8 cellular contexts compared by ENCODE assay signal in genomic region chr22:30326704-30327362, GRCh38. TPM values are rescaled to one million over a fixed set of nuclear protein-coding genes. Genes with fewer than 3 reads are reported as not detected.
A peak's percentile ranks its signal among the peaks of the same experiment; 100 is the strongest.
DNase-seq lines count a peak whose midpoint lies in the region; ATAC-seq lines count a peak whose summit lies in the region.

Gene TBC1D10A, minus strand, starts transcription at chr22:30326941. Its CDS starts 60 bp downstream, at chr22:30326881.

- peak within 1 kb of the TSS; percentile 88 for H3K4me3 Mint-ChIP-seq in activated naive CD4-positive, alpha-beta T cell treated with anti-CD3 and anti-CD28 coated beads, Interleukin-2, amount 50 U/mL, for 24 hours

- no peaks in the 10 kb centered on the region for H3K27me3 Mint-ChIP-seq in activated naive CD4-positive, alpha-beta T cell treated with anti-CD3 and anti-CD28 coated beads, Interleukin-2, amount 50 U/mL, for 24 hours

- ATAC-seq in HG02571 (IDR thresholded peaks at IDR 0.05; ENCODE audit: unreplicated experiment) = peak; percentile 75

- H3K4me1 Mint-ChIP-seq in activated naive CD4-positive, alpha-beta T cell treated with anti-CD3 and anti-CD28 coated beads, Interleukin-2, amount 50 U/mL, for 24 hours = peaks cover 43% of the 10 kb centered on the region

- H3K36me3 Mint-ChIP-seq in activated naive CD4-positive, alpha-beta T cell treated with anti-CD3 and anti-CD28 coated beads, Interleukin-2, amount 50 U/mL, for 24 hours = peaks cover 4% of the 10 kb centered on the region

- H3K9me3 Mint-ChIP-seq in activated naive CD4-positive, alpha-beta T cell treated with anti-CD3 and anti-CD28 coated beads, Interleukin-2, amount 50 U/mL, for 24 hours = no peaks in the 10 kb centered on the region

- H3K27ac Mint-ChIP-seq in activated naive CD4-positive, alpha-beta T cell treated with anti-CD3 and anti-CD28 coated beads, Interleukin-2, amount 50 U/mL, for 24 hours = peak within 1 kb of the TSS; percentile 88

- peak within 1 kb of the TSS; percentile 94 for H3K4me3 ChIP-seq in GM08714 (ENCODE audit: low read length)

- peak; percentile 90 for DNase-seq in NCI-H1048 (lab: John Stamatoyannopoulos, UW)
- peak; percentile 75 for DNase-seq in SKM-1 (lab: John Stamatoyannopoulos, UW; ENCODE audit: unreplicated experiment)
- DNase-seq in glomerular endothelial cell (ENCODE audit: extremely low read depth, low read depth, low spot score) = no peak
- peak; percentile 86 for DNase-seq in occipital lobe (lab: John Stamatoyannopoulos, UW)
- DNase-seq in superior temporal gyrus (ENCODE audit: extremely low spot score) = peak; percentile 80

RNA-seq across cellular contexts. Expression of gene TBC1D10A, which starts in this region (rescaled TPM):
- 17.9 and 18.2 TPM in 2 replicates for total RNA-seq in glomerular endothelial cell
- 10.0 TPM for total RNA-seq in occipital lobe
